ENCODE assay signal across 1 cellular context in genomic region chr5:10762178-10762775, GRCh38.
A peak's percentile ranks its signal among the peaks of the same experiment; 100 is the strongest.
TF ChIP-seq lines count a peak whose summit lies in the region.

No MANE protein-coding gene starts in this region.

TF ChIP-seq in K562, 482 proteins besides CTCF, POLR2A, EP300 and RAD21 (continued from another document and continues in another):
- TF ChIP-seq MBD2 (IDR thresholded peaks at IDR 0.05; ENCODE audit: borderline replicate concordance, low read depth) (no peak), RCOR1 (IDR thresholded peaks at IDR 0.05; ENCODE audit: borderline replicate concordance in 1 of 2, low read depth in 2 of 2, low read length in 2 of 2) (no peak), SOX6 (IDR thresholded peaks at IDR 0.05) (no peak), FOS (IDR thresholded peaks at IDR 0.05; ENCODE audit: extremely low read depth, insufficient read length) (no peak), PTRF (tag; IDR thresholded peaks at IDR 0.05) (0 out of 2 replicates have a peak, but pooled peaks have one; percentile 7), E2F8 (IDR thresholded peaks at IDR 0.05; ENCODE audit: low read depth, partially characterized antibody) (no peak), MCM7 (IDR thresholded peaks at IDR 0.05) (no peak), MIER1 (IDR thresholded peaks at IDR 0.05; ENCODE audit: low read depth) (no peak), ZNF780A (CRISPR knock-in tag; IDR thresholded peaks at IDR 0.05) (no peak), ZC3H8 (IDR thresholded peaks at IDR 0.05) (no peak), TFE3 (CRISPR knock-in tag; IDR thresholded peaks at IDR 0.05) (no peak), MLX (CRISPR knock-in tag; conservative IDR thresholded peaks at IDR 0.05) (no peak), SRSF1 (IDR thresholded peaks at IDR 0.05; ENCODE audit: low read depth, low read length) (no peak), TSHZ1 (CRISPR knock-in tag; IDR thresholded peaks at IDR 0.05) (no peak), NFIC (IDR thresholded peaks at IDR 0.05) (no peak), ZFP36 (IDR thresholded peaks at IDR 0.05; ENCODE audit: low read depth, low read length, partially characterized antibody) (no peak), ZNF75A (CRISPR knock-in tag; IDR thresholded peaks at IDR 0.05) (no peak), ZNF140 (CRISPR knock-in tag; IDR thresholded peaks at IDR 0.05) (no peak), CREB3 (tag; conservative IDR thresholded peaks at IDR 0.05; ENCODE audit: low read depth) (no peak), ATF2 (CRISPR knock-in tag; IDR thresholded peaks at IDR 0.05) (no peak), HLTF (IDR thresholded peaks at IDR 0.05) (no peak), C11orf30 (IDR thresholded peaks at IDR 0.05; ENCODE audit: low read depth) (no peak), GTF2A2 (tag; IDR thresholded peaks at IDR 0.05) (0 out of 2 replicates have a peak, but pooled peaks have one; percentile 46), PHB (CRISPR knock-in tag; IDR thresholded peaks at IDR 0.05) (no peak), ZNF174 (CRISPR knock-in tag; IDR thresholded peaks at IDR 0.05) (no peak), POLR2H (tag; IDR thresholded peaks at IDR 0.05; ENCODE audit: low read depth) (no peak), ZNF318 (IDR thresholded peaks at IDR 0.05; ENCODE audit: borderline replicate concordance in 1 of 2, low read depth in 1 of 2) (no peak), ZBTB33 (CRISPR knock-in tag; IDR thresholded peaks at IDR 0.05) (no peak), HDAC6 (IDR thresholded peaks at IDR 0.05; ENCODE audit: low read depth, low read length) (no peak), CHD1 (IDR thresholded peaks at IDR 0.05; ENCODE audit: low read length) (no peak), FOXK2 (conservative IDR thresholded peaks at IDR 0.05 in 1 of 2, IDR thresholded peaks at IDR 0.05 in 1 of 2; ENCODE audit: low read depth in 2 of 2) (0 out of 4 replicates have a peak, but pooled peaks of 1 of the 2 experiments have one; percentile 8), USF2 (CRISPR knock-in tag; IDR thresholded peaks at IDR 0.05) (no peak)
